Comparison of ENCODE assay signal across 1 cellular context in the genomic region with DNA sequence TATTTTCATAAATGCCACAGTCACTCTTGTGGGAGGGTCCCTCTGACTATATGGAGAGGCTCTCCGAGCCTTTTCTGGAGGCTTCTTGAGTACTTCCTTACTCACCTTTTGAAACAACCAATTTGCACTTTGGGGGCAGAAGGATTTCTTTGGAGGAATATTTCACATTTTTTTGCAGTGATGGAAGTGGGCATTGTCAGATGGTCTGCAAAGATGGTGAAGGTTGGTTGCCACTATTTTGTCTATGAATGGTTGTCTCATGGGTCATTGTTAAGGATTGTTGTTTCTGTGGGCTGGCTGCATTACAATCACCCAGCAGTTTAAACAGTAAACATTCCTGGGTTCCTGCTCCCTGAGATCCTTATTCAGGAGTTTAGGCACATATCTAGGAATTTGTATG.
TF ChIP-seq lines count a peak whose summit lies in the region.

No MANE protein-coding gene starts in this region.

TF ChIP-seq in GM23338, 12 proteins besides CTCF, POLR2A, EP300 and RAD21:
- TF ChIP-seq ZNF462 (CRISPR knock-in tag; IDR thresholded peaks at IDR 0.05) (no peak), EZH2 (IDR thresholded peaks at IDR 0.05; ENCODE audit: low read depth, unreplicated experiment) (no peak), CREB1 (CRISPR knock-in tag; IDR thresholded peaks at IDR 0.05; ENCODE audit: low read depth) (no peak), ETS1 (IDR thresholded peaks at IDR 0.05) (no peak), POLR2AphosphoS5 (IDR thresholded peaks at IDR 0.05; ENCODE audit: low read depth) (no peak), EZH2phosphoT487 (IDR thresholded peaks at IDR 0.05; ENCODE audit: unreplicated experiment) (no peak), STAT1 (IDR thresholded peaks at IDR 0.05; ENCODE audit: unreplicated experiment) (no peak), ZNF114 (CRISPR knock-in tag; IDR thresholded peaks at IDR 0.05) (no peak), ZNF331 (CRISPR knock-in tag; IDR thresholded peaks at IDR 0.05; ENCODE audit: low read depth) (no peak), REST (IDR thresholded peaks at IDR 0.05; ENCODE audit: unreplicated experiment) (no peak), JUNB (IDR thresholded peaks at IDR 0.05; ENCODE audit: unreplicated experiment) (no peak)
